ENCODE assay signal across 9 cellular contexts in genomic region chr2:235026649-235027557, GRCh38.
DNase-seq lines count a peak whose midpoint lies in the region; ATAC-seq and TF ChIP-seq lines count a peak whose summit lies in the region.
"Had no signal": no experiment of that assay in that cellular context is flagged by ENCODE, and none has a peak within 500 bp of the region (broad histone marks: within the 10 kb centered on the region; RNA-seq: fewer than 3 reads in every experiment).

No MANE protein-coding gene starts in this region.

- ATAC-seq in heart right ventricle (peak; percentile 47 to 84 (median 65)), HG03108 (IDR thresholded peaks at IDR 0.05; ENCODE audit: unreplicated experiment) (no peak), GM21381 (IDR thresholded peaks at IDR 0.05; ENCODE audit: unreplicated experiment) (no peak)
- ATAC-seq in activated T-cell treated with anti-CD3 and anti-CD28 coated beads, Interleukin-2, amount 50 U/mL, for 72 hours (replicated peaks in 1 of 2): no peak

- no peaks in the 10 kb centered on the region for H3K36me3 ChIP-seq in heart right ventricle
- no peaks in the 10 kb centered on the region for H3K36me3 ChIP-seq in testis (ENCODE audit: low read depth, missing control alignments)

- POLR2A ChIA-PET in RWPE1 (lab: Yijun Ruan, JAX; ENCODE audit: low non-redundant PET): no interaction called here

- H3K4me1 Mint-ChIP-seq in activated T-cell treated with anti-CD3 and anti-CD28 coated beads, Interleukin-2, amount 50 U/mL, for 72 hours (ENCODE audit: low read depth): no peaks in the 10 kb centered on the region

- TF ChIP-seq POLR2A in testis (IDR thresholded peaks at IDR 0.05): no peak

- no peak for TF ChIP-seq CTCF in RWPE1 (conservative IDR thresholded peaks at IDR 0.05; ENCODE audit: low read depth)
- no peak for TF ChIP-seq CTCF in heart right ventricle (IDR thresholded peaks at IDR 0.05)
- no peak for TF ChIP-seq CTCF in testis (IDR thresholded peaks at IDR 0.05)

- H3K36me3 Mint-ChIP-seq in activated T-cell treated with anti-CD3 and anti-CD28 coated beads, Interleukin-2, amount 50 U/mL, for 72 hours (ENCODE audit: insufficient read depth in 2 of 2): no peaks in the 10 kb centered on the region

- intact Hi-C loops in heart right ventricle (cut with DNase I) (loop anchor here in 1 of 10 donors (10.0 kb wide), 1 partner anchor 72 kb away; the partner anchor contains the start of gene SH3BP4), testis (cut with DNase I; ENCODE audit: low total_unique reads) (no loop called here)

- peaks cover 4 to 53% (median 30%) of the 10 kb centered on the region in 9 donors for H3K4me1 ChIP-seq in heart right ventricle
- peaks cover 22% of the 10 kb centered on the region for H3K4me1 ChIP-seq in testis

- CTCF ChIA-PET in RWPE1 (lab: Yijun Ruan, JAX): interaction anchor here (0.6 to 1.2 kb wide), 3 partner anchors 18 to 1292 kb away, joined by 3 to 5 read pairs (median 3); no protein-coding TSS in a partner anchor

- H3K9me3 ChIP-seq in heart right ventricle (no peaks in the 10 kb centered on the region), testis (no peaks in the 10 kb centered on the region)

- no peak overlapping the region for H3K4me3 Mint-ChIP-seq in activated T-cell treated with anti-CD3 and anti-CD28 coated beads, Interleukin-2, amount 50 U/mL, for 72 hours

- H3K27me3 ChIP-seq in heart right ventricle: no peaks in the 10 kb centered on the region
- no peaks in the 10 kb centered on the region for H3K27me3 ChIP-seq in testis

- H3K27ac ChIP-seq in RWPE1 (peak overlapping the region; percentile 100), heart right ventricle (no peak overlapping the region), testis (no peak overlapping the region)

- no peaks in the 10 kb centered on the region for H3K9me3 Mint-ChIP-seq in activated T-cell treated with anti-CD3 and anti-CD28 coated beads, Interleukin-2, amount 50 U/mL, for 72 hours

- DNase-seq in HT-29 (ENCODE audit: low spot score): peak; percentile 97
- DNase-seq in RWPE1 (ENCODE audit: low spot score): peak; percentile 94
- DNase-seq in heart right ventricle: peak; percentile 60 to 64
- DNase-seq in testis: peak; percentile 84
- no peak for DNase-seq in activated naive CD4-positive, alpha-beta T cell (lab: John Stamatoyannopoulos, UW)
- no peak for DNase-seq in activated T-cell treated with anti-CD3 and anti-CD28 coated beads, Interleukin-2, amount 50 U/mL, for 72 hours
- DNase-seq: foreskin melanocyte had no signal

- WGBS in heart right ventricle, 2 donors: 55% methylated on average over 33 of the region's 33 CpGs
- 81 to 83% methylated on average over 25 to 33 of the region's 33 CpGs for WGBS in testis, 2 donors

- no peaks in the 10 kb centered on the region for H3K27me3 Mint-ChIP-seq in activated T-cell treated with anti-CD3 and anti-CD28 coated beads, Interleukin-2, amount 50 U/mL, for 72 hours (ENCODE audit: low read depth)

- no peak overlapping the region for H3K4me3 ChIP-seq in heart right ventricle
- H3K4me3 ChIP-seq in testis: no peak overlapping the region

- H3K27ac Mint-ChIP-seq in activated T-cell treated with anti-CD3 and anti-CD28 coated beads, Interleukin-2, amount 50 U/mL, for 72 hours: no peak overlapping the region

Comparison
In these comparisons a context has a peak if more than half of its experiments do, and no peak if none do; other contexts are left out.
1. DNase-seq: peak in HT-29 (single experiment), RWPE1 (single experiment), heart right ventricle (2 of 2) and testis (single experiment); none in activated naive CD4-positive, alpha-beta T cell (0 of 4) and activated T-cell treated with anti-CD3 and anti-CD28 coated beads, Interleukin-2, amount 50 U/mL, for 72 hours (0 of 2).
2. ATAC-seq: peak in heart right ventricle (8 of 8); none in HG03108 (single experiment), GM21381 (single experiment) and activated T-cell treated with anti-CD3 and anti-CD28 coated beads, Interleukin-2, amount 50 U/mL, for 72 hours (0 of 2).